ENCODE assay signal across 22 cellular contexts in the genomic region with DNA sequence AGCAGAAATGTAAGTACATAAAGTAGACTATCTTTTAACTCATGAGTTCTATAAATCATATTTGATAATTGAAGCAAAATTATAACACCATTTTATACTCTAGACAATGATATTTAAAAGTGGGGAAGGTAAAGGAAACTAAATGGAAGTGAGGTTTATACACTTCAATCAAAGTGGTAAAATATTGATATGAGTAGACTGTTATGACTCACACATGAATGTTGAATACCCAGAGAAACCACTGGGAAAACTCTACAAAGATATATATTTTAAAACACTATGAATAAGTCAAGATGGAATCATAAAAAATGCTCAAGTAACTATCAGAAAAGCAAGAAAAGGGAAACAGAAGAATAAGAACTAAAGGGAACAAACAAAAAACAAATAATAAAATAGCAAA. TPM values are rescaled to one million over a fixed set of nuclear protein-coding genes. Genes with fewer than 3 reads are reported as not detected.
DNase-seq lines count a peak whose midpoint lies in the region; ATAC-seq and TF ChIP-seq lines count a peak whose summit lies in the region.
"Had no signal": no experiment of that assay in that cellular context is flagged by ENCODE, and none has a peak within 500 bp of the region (broad histone marks: within the 10 kb centered on the region; RNA-seq: fewer than 3 reads in every experiment).

No MANE protein-coding gene starts in this region.

- ATAC-seq in activated naive CD4-positive, alpha-beta T cell treated with anti-CD3 and anti-CD28 coated beads, Interleukin-2, amount 50 U/mL, for 72 hours = peak; percentile 79 to 92
- ATAC-seq in GM18502 (IDR thresholded peaks at IDR 0.05; ENCODE audit: poor library complexity, unreplicated experiment) (peak; percentile 58), T-helper 17 cell (no peak), GM21717 (IDR thresholded peaks at IDR 0.05; ENCODE audit: unreplicated experiment) (no peak)
- ATAC-seq in stimulated activated naive CD8-positive, alpha-beta T cell treated with anti-CD3 and anti-CD28 coated beads, Interleukin-15, amount 100 ng/mL, for 72 hours = peak; percentile 85
- ATAC-seq: GM23338 had no signal

- H3K9me3 Mint-ChIP-seq in activated naive CD4-positive, alpha-beta T cell treated with anti-CD3 and anti-CD28 coated beads, Interleukin-2, amount 50 U/mL, for 72 hours = no peaks in the 10 kb centered on the region
- no peaks in the 10 kb centered on the region for H3K9me3 Mint-ChIP-seq in stimulated activated naive CD8-positive, alpha-beta T cell treated with anti-CD3 and anti-CD28 coated beads, Interleukin-15, amount 100 ng/mL, for 72 hours
- H3K9me3 Mint-ChIP-seq: CD14-positive monocyte, GM23338 had no signal

- no peaks in the 10 kb centered on the region for H3K27me3 Mint-ChIP-seq in T-helper 17 cell
- no peaks in the 10 kb centered on the region for H3K27me3 Mint-ChIP-seq in stimulated activated naive CD8-positive, alpha-beta T cell treated with anti-CD3 and anti-CD28 coated beads, Interleukin-15, amount 100 ng/mL, for 72 hours

- no peak overlapping the region for H3K27ac Mint-ChIP-seq in activated naive CD4-positive, alpha-beta T cell treated with anti-CD3 and anti-CD28 coated beads, Interleukin-2, amount 50 U/mL, for 72 hours
- H3K27ac Mint-ChIP-seq in T-helper 17 cell = peak overlapping the region; percentile 49
- H3K27ac Mint-ChIP-seq in stimulated activated naive CD8-positive, alpha-beta T cell treated with anti-CD3 and anti-CD28 coated beads, Interleukin-15, amount 100 ng/mL, for 72 hours = no peak overlapping the region
- H3K27ac Mint-ChIP-seq: CD14-positive monocyte, GM23338 had no signal

- no peaks in the 10 kb centered on the region for H3K9me3 ChIP-seq in T-helper 17 cell (ENCODE audit: control insufficient read depth, low read length, poor library complexity, severe bottlenecking)
- H3K9me3 ChIP-seq: Caco-2 had no signal

- peaks cover 7% of the 10 kb centered on the region for H3K4me1 Mint-ChIP-seq in T-helper 17 cell
- H3K4me1 Mint-ChIP-seq in stimulated activated naive CD8-positive, alpha-beta T cell treated with anti-CD3 and anti-CD28 coated beads, Interleukin-15, amount 100 ng/mL, for 72 hours = peaks cover 7% of the 10 kb centered on the region
- H3K4me1 Mint-ChIP-seq: GM23338 had no signal

- DNase-seq in activated naive CD4-positive, alpha-beta T cell treated with anti-CD3 and anti-CD28 coated beads, Interleukin-2, amount 50 U/mL, for 72 hours (ENCODE audit: low spot score in 2 of 2) = no peak
- DNase-seq in activated naive CD4-positive, alpha-beta T cell treated with anti-CD3 and anti-CD28 coated beads, Interleukin-2, amount 50 U/mL, for 16 hours = no peak
- DNase-seq in T-helper 17 cell = no peak
- DNase-seq in stimulated activated naive CD8-positive, alpha-beta T cell treated with anti-CD3 and anti-CD28 coated beads, Interleukin-15, amount 100 ng/mL, for 72 hours = no peak
- no peak for DNase-seq in GM20000 (ENCODE audit: low spot score)
- DNase-seq: AML-193, Caco-2, HCEC 1CT, KBM-7, NCI-H1417, NCI-H187, NCI-H2107, NCI-H2227 treated with DMSO at 0.1 percent for 48 hours, NCI-H524, NCI-H82, OCI-M1, SHP77 had no signal

- H3K36me3 Mint-ChIP-seq in activated naive CD4-positive, alpha-beta T cell treated with anti-CD3 and anti-CD28 coated beads, Interleukin-2, amount 50 U/mL, for 72 hours = no peaks in the 10 kb centered on the region
- H3K36me3 Mint-ChIP-seq in T-helper 17 cell (ENCODE audit: low read depth) = no peaks in the 10 kb centered on the region
- H3K36me3 Mint-ChIP-seq: CD14-positive monocyte had no signal

- no peak overlapping the region for H3K4me3 Mint-ChIP-seq in T-helper 17 cell
- no peak overlapping the region for H3K4me3 Mint-ChIP-seq in stimulated activated naive CD8-positive, alpha-beta T cell treated with anti-CD3 and anti-CD28 coated beads, Interleukin-15, amount 100 ng/mL, for 72 hours
- H3K4me3 Mint-ChIP-seq: CD14-positive monocyte, GM23338 had no signal

- no peak for TF ChIP-seq CTCF in GM20000 (IDR thresholded peaks at IDR 0.05; ENCODE audit: extremely low read depth, missing control alignments)

RNA-seq across cellular contexts. Expression of gene VSIG1, which starts 8.4 kb away (rescaled TPM):
- 1 to 10 TPM in 1 of 2 donors, under 1 TPM in 1; 0.18 to 4.4 TPM for total RNA-seq in activated naive CD4-positive, alpha-beta T cell treated with anti-CD3 and anti-CD28 coated beads, Interleukin-2, amount 50 U/mL, for 72 hours
- total RNA-seq in T-helper 17 cell = 10 to 100 TPM; 20.9 to 32.6 TPM
- total RNA-seq: Caco-2, RPMI7951 had no signal

RNA-seq across cellular contexts. Expression of gene PSMD10, which starts 38.1 kb away (rescaled TPM):
- 10 to 100 TPM; 36.9 to 59.4 TPM for total RNA-seq in activated naive CD4-positive, alpha-beta T cell treated with anti-CD3 and anti-CD28 coated beads, Interleukin-2, amount 50 U/mL, for 72 hours
- total RNA-seq in T-helper 17 cell = 10 to 100 TPM; 14.3 to 17.5 TPM

RNA-seq across cellular contexts. Expression of gene ATG4A, which starts 38.4 kb away (rescaled TPM):
- total RNA-seq in activated naive CD4-positive, alpha-beta T cell treated with anti-CD3 and anti-CD28 coated beads, Interleukin-2, amount 50 U/mL, for 72 hours = 10 to 100 TPM in 1 of 2 donors, 1 to 10 TPM in 1; 6.7 to 24.3 TPM
- total RNA-seq in T-helper 17 cell = 1 to 10 TPM; 8.2 to 8.3 TPM

Comparison
In these comparisons a context has a peak if more than half of its experiments do, and no peak if none do; other contexts are left out.
1. ATAC-seq: peak in activated naive CD4-positive, alpha-beta T cell treated with anti-CD3 and anti-CD28 coated beads, Interleukin-2, amount 50 U/mL, for 72 hours (2 of 2), GM18502 (single experiment) and stimulated activated naive CD8-positive, alpha-beta T cell treated with anti-CD3 and anti-CD28 coated beads, Interleukin-15, amount 100 ng/mL, for 72 hours (single experiment); none in T-helper 17 cell (single experiment) and GM21717 (single experiment).
2. RNA of gene VSIG1, which starts 8.4 kb away (total RNA-seq): 20.9 to 32.6 TPM in T-helper 17 cell; 0.18 to 4.4 TPM in activated naive CD4-positive, alpha-beta T cell treated with anti-CD3 and anti-CD28 coated beads, Interleukin-2, amount 50 U/mL, for 72 hours; every median in the first group is over 4 times any median in the second.